Comparison of ENCODE assay signal across 2 cellular contexts in the genomic region with DNA sequence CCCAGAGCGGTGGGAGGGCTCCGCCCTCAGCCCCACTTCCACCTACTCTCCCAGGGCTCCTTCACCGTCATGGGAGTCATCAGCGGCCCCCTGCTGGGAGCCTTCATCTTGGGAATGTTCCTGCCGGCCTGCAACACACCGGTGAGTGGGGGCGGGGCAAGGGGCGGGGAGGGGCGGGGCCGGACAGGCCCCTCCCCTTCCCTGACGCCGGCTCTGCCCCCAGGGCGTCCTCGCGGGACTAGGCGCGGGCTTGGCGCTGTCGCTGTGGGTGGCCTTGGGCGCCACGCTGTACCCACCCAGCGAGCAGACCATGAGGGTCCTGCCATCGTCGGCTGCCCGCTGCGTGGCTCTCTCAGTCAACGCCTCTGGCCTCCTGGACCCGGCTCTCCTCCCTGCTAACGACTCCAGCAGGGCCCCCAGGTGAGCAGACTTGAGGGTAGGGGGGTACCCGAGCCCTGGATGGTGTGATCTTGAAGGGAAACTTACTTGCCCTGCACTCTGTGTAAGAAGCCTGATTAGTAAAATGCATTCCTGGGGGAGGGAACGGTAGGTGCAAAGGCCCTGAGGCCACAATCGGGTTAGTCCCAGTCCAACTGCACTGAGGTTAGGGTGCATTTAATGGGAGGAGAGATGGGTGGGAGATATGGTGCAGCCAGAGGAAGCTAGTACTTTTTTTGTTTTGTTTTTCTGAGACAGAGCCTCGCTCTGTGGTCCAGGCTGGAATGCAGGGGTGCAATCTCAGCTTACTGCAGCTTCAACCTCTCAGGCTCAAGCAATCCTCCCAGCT.
TF ChIP-seq lines count a peak whose summit lies in the region.

No MANE protein-coding gene starts in this region.

TF ChIP-seq in GM23338, 12 proteins besides CTCF, POLR2A, EP300 and RAD21 (continues in another document):
- TF ChIP-seq ZNF114 (CRISPR knock-in tag; IDR thresholded peaks at IDR 0.05) (no peak), NANOG (IDR thresholded peaks at IDR 0.05; ENCODE audit: borderline replicate concordance) (no peak), JUNB (IDR thresholded peaks at IDR 0.05; ENCODE audit: unreplicated experiment) (no peak), ZNF331 (CRISPR knock-in tag; IDR thresholded peaks at IDR 0.05; ENCODE audit: low read depth) (no peak), POLR2AphosphoS5 (IDR thresholded peaks at IDR 0.05; ENCODE audit: low read depth) (no peak), EZH2 (IDR thresholded peaks at IDR 0.05; ENCODE audit: low read depth, unreplicated experiment) (no peak), CREB1 (CRISPR knock-in tag; IDR thresholded peaks at IDR 0.05; ENCODE audit: low read depth) (no peak)
- TF ChIP-seq, protein P1, sequence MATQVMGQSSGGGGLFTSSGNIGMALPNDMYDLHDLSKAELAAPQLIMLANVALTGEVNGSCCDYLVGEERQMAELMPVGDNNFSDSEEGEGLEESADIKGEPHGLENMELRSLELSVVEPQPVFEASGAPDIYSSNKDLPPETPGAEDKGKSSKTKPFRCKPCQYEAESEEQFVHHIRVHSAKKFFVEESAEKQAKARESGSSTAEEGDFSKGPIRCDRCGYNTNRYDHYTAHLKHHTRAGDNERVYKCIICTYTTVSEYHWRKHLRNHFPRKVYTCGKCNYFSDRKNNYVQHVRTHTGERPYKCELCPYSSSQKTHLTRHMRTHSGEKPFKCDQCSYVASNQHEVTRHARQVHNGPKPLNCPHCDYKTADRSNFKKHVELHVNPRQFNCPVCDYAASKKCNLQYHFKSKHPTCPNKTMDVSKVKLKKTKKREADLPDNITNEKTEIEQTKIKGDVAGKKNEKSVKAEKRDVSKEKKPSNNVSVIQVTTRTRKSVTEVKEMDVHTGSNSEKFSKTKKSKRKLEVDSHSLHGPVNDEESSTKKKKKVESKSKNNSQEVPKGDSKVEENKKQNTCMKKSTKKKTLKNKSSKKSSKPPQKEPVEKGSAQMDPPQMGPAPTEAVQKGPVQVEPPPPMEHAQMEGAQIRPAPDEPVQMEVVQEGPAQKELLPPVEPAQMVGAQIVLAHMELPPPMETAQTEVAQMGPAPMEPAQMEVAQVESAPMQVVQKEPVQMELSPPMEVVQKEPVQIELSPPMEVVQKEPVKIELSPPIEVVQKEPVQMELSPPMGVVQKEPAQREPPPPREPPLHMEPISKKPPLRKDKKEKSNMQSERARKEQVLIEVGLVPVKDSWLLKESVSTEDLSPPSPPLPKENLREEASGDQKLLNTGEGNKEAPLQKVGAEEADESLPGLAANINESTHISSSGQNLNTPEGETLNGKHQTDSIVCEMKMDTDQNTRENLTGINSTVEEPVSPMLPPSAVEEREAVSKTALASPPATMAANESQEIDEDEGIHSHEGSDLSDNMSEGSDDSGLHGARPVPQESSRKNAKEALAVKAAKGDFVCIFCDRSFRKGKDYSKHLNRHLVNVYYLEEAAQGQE (IDR thresholded peaks at IDR 0.05; ENCODE audit: unreplicated experiment), result no peak
- TF ChIP-seq, protein P2, sequence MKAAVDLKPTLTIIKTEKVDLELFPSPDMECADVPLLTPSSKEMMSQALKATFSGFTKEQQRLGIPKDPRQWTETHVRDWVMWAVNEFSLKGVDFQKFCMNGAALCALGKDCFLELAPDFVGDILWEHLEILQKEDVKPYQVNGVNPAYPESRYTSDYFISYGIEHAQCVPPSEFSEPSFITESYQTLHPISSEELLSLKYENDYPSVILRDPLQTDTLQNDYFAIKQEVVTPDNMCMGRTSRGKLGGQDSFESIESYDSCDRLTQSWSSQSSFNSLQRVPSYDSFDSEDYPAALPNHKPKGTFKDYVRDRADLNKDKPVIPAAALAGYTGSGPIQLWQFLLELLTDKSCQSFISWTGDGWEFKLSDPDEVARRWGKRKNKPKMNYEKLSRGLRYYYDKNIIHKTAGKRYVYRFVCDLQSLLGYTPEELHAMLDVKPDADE (IDR thresholded peaks at IDR 0.05), result no peak

TF ChIP-seq in GM12878, 131 proteins besides CTCF, POLR2A, EP300 and RAD21:
- TF ChIP-seq YBX1 (IDR thresholded peaks at IDR 0.05), result no peak
- no peak for TF ChIP-seq MXI1 (IDR thresholded peaks at IDR 0.05; ENCODE audit: low read depth, low read length)
- TF ChIP-seq CHD1 (IDR thresholded peaks at IDR 0.05; ENCODE audit: low read depth, low read length), result no peak
- TF ChIP-seq, protein P3, sequence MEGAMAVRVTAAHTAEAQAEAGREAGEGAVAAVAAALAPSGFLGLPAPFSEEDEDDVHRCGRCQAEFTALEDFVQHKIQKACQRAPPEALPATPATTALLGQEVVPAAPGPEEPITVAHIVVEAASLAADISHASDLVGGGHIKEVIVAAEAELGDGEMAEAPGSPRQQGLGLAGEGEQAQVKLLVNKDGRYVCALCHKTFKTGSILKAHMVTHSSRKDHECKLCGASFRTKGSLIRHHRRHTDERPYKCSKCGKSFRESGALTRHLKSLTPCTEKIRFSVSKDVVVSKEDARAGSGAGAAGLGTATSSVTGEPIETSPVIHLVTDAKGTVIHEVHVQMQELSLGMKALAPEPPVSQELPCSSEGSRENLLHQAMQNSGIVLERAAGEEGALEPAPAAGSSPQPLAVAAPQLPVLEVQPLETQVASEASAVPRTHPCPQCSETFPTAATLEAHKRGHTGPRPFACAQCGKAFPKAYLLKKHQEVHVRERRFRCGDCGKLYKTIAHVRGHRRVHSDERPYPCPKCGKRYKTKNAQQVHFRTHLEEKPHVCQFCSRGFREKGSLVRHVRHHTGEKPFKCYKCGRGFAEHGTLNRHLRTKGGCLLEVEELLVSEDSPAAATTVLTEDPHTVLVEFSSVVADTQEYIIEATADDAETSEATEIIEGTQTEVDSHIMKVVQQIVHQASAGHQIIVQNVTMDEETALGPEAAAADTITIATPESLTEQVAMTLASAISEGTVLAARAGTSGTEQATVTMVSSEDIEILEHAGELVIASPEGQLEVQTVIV (IDR thresholded peaks at IDR 0.05; ENCODE audit: borderline replicate concordance, partially characterized antibody), result no peak
- TF ChIP-seq KDM1A (IDR thresholded peaks at IDR 0.05; ENCODE audit: borderline replicate concordance), result no peak
- TF ChIP-seq, protein P4, sequence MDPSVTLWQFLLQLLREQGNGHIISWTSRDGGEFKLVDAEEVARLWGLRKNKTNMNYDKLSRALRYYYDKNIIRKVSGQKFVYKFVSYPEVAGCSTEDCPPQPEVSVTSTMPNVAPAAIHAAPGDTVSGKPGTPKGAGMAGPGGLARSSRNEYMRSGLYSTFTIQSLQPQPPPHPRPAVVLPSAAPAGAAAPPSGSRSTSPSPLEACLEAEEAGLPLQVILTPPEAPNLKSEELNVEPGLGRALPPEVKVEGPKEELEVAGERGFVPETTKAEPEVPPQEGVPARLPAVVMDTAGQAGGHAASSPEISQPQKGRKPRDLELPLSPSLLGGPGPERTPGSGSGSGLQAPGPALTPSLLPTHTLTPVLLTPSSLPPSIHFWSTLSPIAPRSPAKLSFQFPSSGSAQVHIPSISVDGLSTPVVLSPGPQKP (IDR thresholded peaks at IDR 0.05; ENCODE audit: low read depth, low read length), result no peak
- TF ChIP-seq, protein P5, sequence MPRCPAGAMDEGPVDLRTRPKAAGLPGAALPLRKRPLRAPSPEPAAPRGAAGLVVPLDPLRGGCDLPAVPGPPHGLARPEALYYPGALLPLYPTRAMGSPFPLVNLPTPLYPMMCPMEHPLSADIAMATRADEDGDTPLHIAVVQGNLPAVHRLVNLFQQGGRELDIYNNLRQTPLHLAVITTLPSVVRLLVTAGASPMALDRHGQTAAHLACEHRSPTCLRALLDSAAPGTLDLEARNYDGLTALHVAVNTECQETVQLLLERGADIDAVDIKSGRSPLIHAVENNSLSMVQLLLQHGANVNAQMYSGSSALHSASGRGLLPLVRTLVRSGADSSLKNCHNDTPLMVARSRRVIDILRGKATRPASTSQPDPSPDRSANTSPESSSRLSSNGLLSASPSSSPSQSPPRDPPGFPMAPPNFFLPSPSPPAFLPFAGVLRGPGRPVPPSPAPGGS (IDR thresholded peaks at IDR 0.05; ENCODE audit: borderline replicate concordance, insufficient read depth, low read depth, low read length, poor library complexity, severe bottlenecking), result no peak
- no peak for TF ChIP-seq ETV6 (conservative IDR thresholded peaks at IDR 0.05 in 1 of 2, IDR thresholded peaks at IDR 0.05 in 1 of 2; ENCODE audit: borderline replicate concordance in 1 of 2, low read depth in 1 of 2)
- no peak for TF ChIP-seq KLF5 (IDR thresholded peaks at IDR 0.05; ENCODE audit: partially characterized antibody)
- no peak for TF ChIP-seq MEF2B (IDR thresholded peaks at IDR 0.05; ENCODE audit: partially characterized antibody, poor library complexity, severe bottlenecking)
- no peak for TF ChIP-seq YY1 (IDR thresholded peaks at IDR 0.05; ENCODE audit: low read depth, low read length)
- TF ChIP-seq CREB1 (IDR thresholded peaks at IDR 0.05; ENCODE audit: low read depth), result no peak
- TF ChIP-seq JUNB (IDR thresholded peaks at IDR 0.05), result no peak
- TF ChIP-seq CEBPB (IDR thresholded peaks at IDR 0.05; ENCODE audit: borderline replicate concordance in 1 of 2, low read depth in 2 of 2, low read length in 2 of 2), result no peak
- TF ChIP-seq MTA2 (IDR thresholded peaks at IDR 0.05; ENCODE audit: low read depth), result no peak
- TF ChIP-seq, protein P6, sequence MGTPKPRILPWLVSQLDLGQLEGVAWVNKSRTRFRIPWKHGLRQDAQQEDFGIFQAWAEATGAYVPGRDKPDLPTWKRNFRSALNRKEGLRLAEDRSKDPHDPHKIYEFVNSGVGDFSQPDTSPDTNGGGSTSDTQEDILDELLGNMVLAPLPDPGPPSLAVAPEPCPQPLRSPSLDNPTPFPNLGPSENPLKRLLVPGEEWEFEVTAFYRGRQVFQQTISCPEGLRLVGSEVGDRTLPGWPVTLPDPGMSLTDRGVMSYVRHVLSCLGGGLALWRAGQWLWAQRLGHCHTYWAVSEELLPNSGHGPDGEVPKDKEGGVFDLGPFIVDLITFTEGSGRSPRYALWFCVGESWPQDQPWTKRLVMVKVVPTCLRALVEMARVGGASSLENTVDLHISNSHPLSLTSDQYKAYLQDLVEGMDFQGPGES (IDR thresholded peaks at IDR 0.05), result no peak
- TF ChIP-seq NFYA (IDR thresholded peaks at IDR 0.05; ENCODE audit: borderline replicate concordance, low read depth, low read length), result no peak
- TF ChIP-seq, protein P7, sequence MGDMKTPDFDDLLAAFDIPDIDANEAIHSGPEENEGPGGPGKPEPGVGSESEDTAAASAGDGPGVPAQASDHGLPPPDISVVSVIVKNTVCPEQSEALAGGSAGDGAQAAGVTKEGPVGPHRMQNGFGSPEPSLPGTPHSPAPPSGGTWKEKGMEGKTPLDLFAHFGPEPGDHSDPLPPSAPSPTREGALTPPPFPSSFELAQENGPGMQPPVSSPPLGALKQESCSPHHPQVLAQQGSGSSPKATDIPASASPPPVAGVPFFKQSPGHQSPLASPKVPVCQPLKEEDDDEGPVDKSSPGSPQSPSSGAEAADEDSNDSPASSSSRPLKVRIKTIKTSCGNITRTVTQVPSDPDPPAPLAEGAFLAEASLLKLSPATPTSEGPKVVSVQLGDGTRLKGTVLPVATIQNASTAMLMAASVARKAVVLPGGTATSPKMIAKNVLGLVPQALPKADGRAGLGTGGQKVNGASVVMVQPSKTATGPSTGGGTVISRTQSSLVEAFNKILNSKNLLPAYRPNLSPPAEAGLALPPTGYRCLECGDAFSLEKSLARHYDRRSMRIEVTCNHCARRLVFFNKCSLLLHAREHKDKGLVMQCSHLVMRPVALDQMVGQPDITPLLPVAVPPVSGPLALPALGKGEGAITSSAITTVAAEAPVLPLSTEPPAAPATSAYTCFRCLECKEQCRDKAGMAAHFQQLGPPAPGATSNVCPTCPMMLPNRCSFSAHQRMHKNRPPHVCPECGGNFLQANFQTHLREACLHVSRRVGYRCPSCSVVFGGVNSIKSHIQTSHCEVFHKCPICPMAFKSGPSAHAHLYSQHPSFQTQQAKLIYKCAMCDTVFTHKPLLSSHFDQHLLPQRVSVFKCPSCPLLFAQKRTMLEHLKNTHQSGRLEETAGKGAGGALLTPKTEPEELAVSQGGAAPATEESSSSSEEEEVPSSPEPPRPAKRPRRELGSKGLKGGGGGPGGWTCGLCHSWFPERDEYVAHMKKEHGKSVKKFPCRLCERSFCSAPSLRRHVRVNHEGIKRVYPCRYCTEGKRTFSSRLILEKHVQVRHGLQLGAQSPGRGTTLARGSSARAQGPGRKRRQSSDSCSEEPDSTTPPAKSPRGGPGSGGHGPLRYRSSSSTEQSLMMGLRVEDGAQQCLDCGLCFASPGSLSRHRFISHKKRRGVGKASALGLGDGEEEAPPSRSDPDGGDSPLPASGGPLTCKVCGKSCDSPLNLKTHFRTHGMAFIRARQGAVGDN (IDR thresholded peaks at IDR 0.05), result no peak
- no peak for TF ChIP-seq TCF3 (IDR thresholded peaks at IDR 0.05; ENCODE audit: borderline replicate concordance, insufficient read depth, low read depth, low read length)
- TF ChIP-seq CBFB (IDR thresholded peaks at IDR 0.05; ENCODE audit: low read depth), result no peak
